ENCODE assay signal across 1 cellular context in the genomic region with DNA sequence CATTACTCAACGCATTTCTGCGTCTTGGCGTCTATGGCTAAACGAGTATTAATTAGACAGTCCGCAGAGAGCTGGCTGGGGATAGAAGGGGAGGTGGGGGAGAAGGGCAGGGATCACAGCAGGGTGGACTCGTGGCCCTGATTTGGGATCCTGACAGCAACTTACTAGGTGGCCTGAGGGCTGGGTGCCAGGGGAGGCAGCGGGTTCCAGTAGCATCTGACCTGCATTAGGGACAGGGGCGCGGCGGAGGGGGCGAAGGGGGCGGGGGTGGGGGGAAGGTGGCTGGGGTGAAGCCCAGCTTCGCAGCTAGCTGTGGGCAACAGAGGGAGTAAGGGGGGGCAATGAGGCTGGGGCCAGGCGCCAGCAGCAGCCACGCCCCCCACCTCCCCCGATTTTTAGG.
TF ChIP-seq lines count a peak whose summit lies in the region.

No MANE protein-coding gene starts in this region.

TF ChIP-seq in SK-N-SH treated with all-trans-retinoic acid at 6 μM for 48 hours, 23 proteins besides CTCF, POLR2A, EP300 and RAD21 (continued from another document):
- TF ChIP-seq, protein P1, sequence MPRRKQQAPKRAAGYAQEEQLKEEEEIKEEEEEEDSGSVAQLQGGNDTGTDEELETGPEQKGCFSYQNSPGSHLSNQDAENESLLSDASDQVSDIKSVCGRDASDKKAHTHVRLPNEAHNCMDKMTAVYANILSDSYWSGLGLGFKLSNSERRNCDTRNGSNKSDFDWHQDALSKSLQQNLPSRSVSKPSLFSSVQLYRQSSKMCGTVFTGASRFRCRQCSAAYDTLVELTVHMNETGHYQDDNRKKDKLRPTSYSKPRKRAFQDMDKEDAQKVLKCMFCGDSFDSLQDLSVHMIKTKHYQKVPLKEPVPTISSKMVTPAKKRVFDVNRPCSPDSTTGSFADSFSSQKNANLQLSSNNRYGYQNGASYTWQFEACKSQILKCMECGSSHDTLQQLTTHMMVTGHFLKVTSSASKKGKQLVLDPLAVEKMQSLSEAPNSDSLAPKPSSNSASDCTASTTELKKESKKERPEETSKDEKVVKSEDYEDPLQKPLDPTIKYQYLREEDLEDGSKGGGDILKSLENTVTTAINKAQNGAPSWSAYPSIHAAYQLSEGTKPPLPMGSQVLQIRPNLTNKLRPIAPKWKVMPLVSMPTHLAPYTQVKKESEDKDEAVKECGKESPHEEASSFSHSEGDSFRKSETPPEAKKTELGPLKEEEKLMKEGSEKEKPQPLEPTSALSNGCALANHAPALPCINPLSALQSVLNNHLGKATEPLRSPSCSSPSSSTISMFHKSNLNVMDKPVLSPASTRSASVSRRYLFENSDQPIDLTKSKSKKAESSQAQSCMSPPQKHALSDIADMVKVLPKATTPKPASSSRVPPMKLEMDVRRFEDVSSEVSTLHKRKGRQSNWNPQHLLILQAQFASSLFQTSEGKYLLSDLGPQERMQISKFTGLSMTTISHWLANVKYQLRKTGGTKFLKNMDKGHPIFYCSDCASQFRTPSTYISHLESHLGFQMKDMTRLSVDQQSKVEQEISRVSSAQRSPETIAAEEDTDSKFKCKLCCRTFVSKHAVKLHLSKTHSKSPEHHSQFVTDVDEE (CRISPR knock-in tag; IDR thresholded peaks at IDR 0.05): no peak
- TF ChIP-seq, protein P2, sequence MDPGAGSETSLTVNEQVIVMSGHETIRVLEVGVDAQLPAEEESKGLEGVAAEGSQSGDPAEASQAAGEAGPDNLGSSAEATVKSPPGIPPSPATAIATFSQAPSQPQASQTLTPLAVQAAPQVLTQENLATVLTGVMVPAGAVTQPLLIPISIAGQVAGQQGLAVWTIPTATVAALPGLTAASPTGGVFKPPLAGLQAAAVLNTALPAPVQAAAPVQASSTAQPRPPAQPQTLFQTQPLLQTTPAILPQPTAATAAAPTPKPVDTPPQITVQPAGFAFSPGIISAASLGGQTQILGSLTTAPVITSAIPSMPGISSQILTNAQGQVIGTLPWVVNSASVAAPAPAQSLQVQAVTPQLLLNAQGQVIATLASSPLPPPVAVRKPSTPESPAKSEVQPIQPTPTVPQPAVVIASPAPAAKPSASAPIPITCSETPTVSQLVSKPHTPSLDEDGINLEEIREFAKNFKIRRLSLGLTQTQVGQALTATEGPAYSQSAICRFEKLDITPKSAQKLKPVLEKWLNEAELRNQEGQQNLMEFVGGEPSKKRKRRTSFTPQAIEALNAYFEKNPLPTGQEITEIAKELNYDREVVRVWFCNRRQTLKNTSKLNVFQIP (CRISPR knock-in tag; IDR thresholded peaks at IDR 0.05; ENCODE audit: borderline replicate concordance, low read depth): no peak
- no peak for TF ChIP-seq SNAI2 (CRISPR knock-in tag; IDR thresholded peaks at IDR 0.05)
- TF ChIP-seq TOX (CRISPR knock-in tag; IDR thresholded peaks at IDR 0.05; ENCODE audit: borderline replicate concordance): no peak
- TF ChIP-seq TCF4 (CRISPR knock-in tag; IDR thresholded peaks at IDR 0.05; ENCODE audit: borderline replicate concordance): no peak
- no peak for TF ChIP-seq RARB (CRISPR knock-in tag; IDR thresholded peaks at IDR 0.05)
TF ChIP-seq in SK-N-SH treated with all-trans-retinoic acid at 6 μM for 48 hours: peak in this region for 0.
